In genomic region chr2:11389048-11389413, GRCh38 we compare ENCODE assay signal across 18 cellular contexts. TPM values are rescaled to one million over a fixed set of nuclear protein-coding genes. Genes with fewer than 3 reads are reported as not detected.
DNase-seq lines count a peak whose midpoint lies in the region; ATAC-seq, FAIRE-seq and TF ChIP-seq lines count a peak whose summit lies in the region.
"Had no signal": no experiment of that assay in that cellular context is flagged by ENCODE, and none has a peak within 500 bp of the region (broad histone marks: within the 10 kb centered on the region; RNA-seq: fewer than 3 reads in every experiment).

No MANE protein-coding gene starts in this region.

- TF ChIP-seq POLR2A in gastroesophageal sphincter (IDR thresholded peaks at IDR 0.05) (no peak), sigmoid colon (IDR thresholded peaks at IDR 0.05) (no peak)

- H3K36me3 Mint-ChIP-seq in H9 (ENCODE audit: insufficient read depth in 1 of 3, low read depth in 3 of 3) = no peaks in the 10 kb centered on the region
- no peaks in the 10 kb centered on the region for H3K36me3 Mint-ChIP-seq in WTC11
- no peaks in the 10 kb centered on the region for H3K36me3 Mint-ChIP-seq in activated T-helper 17 cell treated with anti-CD3 and anti-CD28 coated beads, Interleukin-2, amount 50 U/mL, for 72 hours (ENCODE audit: low read depth)

- no peak overlapping the region for H2AK5ac ChIP-seq in H9 (ENCODE audit: insufficient read length, low read length)

- POLR2A ChIA-PET in WTC11 (lab: Charles Lee) = interaction anchor here (0.7 kb wide), 1 partner anchor 256 kb away, joined by 3 read pairs; a partner anchor contains a TSS

- H4K91ac ChIP-seq in H9 (ENCODE audit: insufficient read length, low read depth, low read length) = no peak overlapping the region

- no peak overlapping the region for H3K23ac ChIP-seq in H9 (ENCODE audit: insufficient read length, low read depth, low read length)

- no peak for DNase-seq in H9
- DNase-seq in WTC11 (ENCODE audit: low spot score) = no peak
- DNase-seq in sigmoid colon = no peak
- no peak for DNase-seq in urothelium cell line (ENCODE audit: low spot score)
- no peak for DNase-seq in DMS79 (lab: John Stamatoyannopoulos, UW)
- DNase-seq in effector memory CD4-positive, alpha-beta T cell = no peak
- DNase-seq: activated CD4-positive, alpha-beta T cell treated with anti-CD3 and anti-CD28 coated beads for 48 hours; activated CD8-positive, alpha-beta memory T cell treated with anti-CD3 and anti-CD28 coated beads, Interleukin-2, amount 50 U/mL, for 48 hours; GOT3; NCI-H1930; occipital lobe; right cardiac atrium; stimulated activated naive CD8-positive, alpha-beta T cell treated with anti-CD3 and anti-CD28 coated beads, Interleukin-15, Interleukin-2, amounts not matched to agents 100 U/mL and 50 U/mL, for 24 hours; uterus had no signal

- peak; percentile 61 for ATAC-seq in WTC11
- no peak for ATAC-seq in gastroesophageal sphincter
- ATAC-seq in activated T-helper 17 cell treated with anti-CD3 and anti-CD28 coated beads, Interleukin-2, amount 50 U/mL, for 72 hours (replicated peaks) = no peak
- ATAC-seq: stimulated activated naive CD8-positive, alpha-beta T cell treated with anti-CD3 and anti-CD28 coated beads, Interleukin-15, Interleukin-2, amounts not matched to agents 100 U/mL and 50 U/mL, for 24 hours had no signal

- H3K4me3 ChIP-seq in gastroesophageal sphincter = no peak overlapping the region
- no peak overlapping the region for H3K4me3 ChIP-seq in sigmoid colon
- H3K4me3 ChIP-seq in effector memory CD4-positive, alpha-beta T cell (ENCODE audit: insufficient read depth, low read depth, low read length, poor library complexity, severe bottlenecking) = no peak overlapping the region
- H3K4me3 ChIP-seq: SJCRH30, uterus had no signal

- no peak overlapping the region for H2BK15ac ChIP-seq in H9 (ENCODE audit: low read depth, low read length)

- H3K27me3 Mint-ChIP-seq in H9 (ENCODE audit: low read depth) (peaks cover 1% of the 10 kb centered on the region; the same call in 1 of the 2 replicates), WTC11 (ENCODE audit: low read depth) (no peaks in the 10 kb centered on the region)
- H3K27me3 Mint-ChIP-seq in activated T-helper 17 cell treated with anti-CD3 and anti-CD28 coated beads, Interleukin-2, amount 50 U/mL, for 72 hours = peaks cover 4% of the 10 kb centered on the region

- no peaks in the 10 kb centered on the region for H3K36me3 ChIP-seq in gastroesophageal sphincter
- no peaks in the 10 kb centered on the region for H3K36me3 ChIP-seq in sigmoid colon
- no peaks in the 10 kb centered on the region for H3K36me3 ChIP-seq in effector memory CD4-positive, alpha-beta T cell (ENCODE audit: control insufficient read depth, insufficient read depth, low read length)
- H3K36me3 ChIP-seq: SJCRH30, uterus had no signal

- no CpG with 5 or more reads among the region's 6 CpGs for WGBS in H9 (ENCODE audit: extremely low coverage, insufficient read length, low lambda C conversion rate)
- WGBS in gastroesophageal sphincter (ENCODE audit: low coverage in 1 of 2), 2 donors = 59 to 65% methylated on average over 3 to 4 of the region's 6 CpGs
- 26 to 82% methylated on average over 6 of the region's 6 CpGs for WGBS in sigmoid colon, 2 donors

- H2BK12ac ChIP-seq in H9 (ENCODE audit: insufficient read length, low read depth, low read length) = no peak overlapping the region

- H3K9ac ChIP-seq in H9 (ENCODE audit: extremely low read depth, insufficient read length, low read length) = no peak overlapping the region

- CTCF ChIA-PET in WTC11 (lab: Charles Lee) = interaction anchor here (2.5 kb wide), 2 partner anchors 14 to 256 kb away, joined by 9 to 12 read pairs; a partner anchor contains a TSS

- H4K20me1 ChIP-seq in H9 (ENCODE audit: control insufficient read depth, insufficient read depth, insufficient read length) = no peaks in the 10 kb centered on the region

- H4K8ac ChIP-seq in H9 (replicated peaks; ENCODE audit: insufficient read length, low read depth, low read length) = no peak overlapping the region

- H2BK5ac ChIP-seq in H9 (ENCODE audit: insufficient read length, low read length) = no peak overlapping the region

- H3K9me3 ChIP-seq in H9 (ENCODE audit: control insufficient read depth, low read depth, low read length) = no peaks in the 10 kb centered on the region
- H3K9me3 ChIP-seq in gastroesophageal sphincter = no peaks in the 10 kb centered on the region
- H3K9me3 ChIP-seq in sigmoid colon = no peaks in the 10 kb centered on the region
- H3K9me3 ChIP-seq in effector memory CD4-positive, alpha-beta T cell (ENCODE audit: control insufficient read depth, low read length) = no peaks in the 10 kb centered on the region
- H3K9me3 ChIP-seq: SJCRH30, uterus had no signal

- peaks cover 2% of the 10 kb centered on the region; the same call in 1 of the 2 replicates for H3K4me1 ChIP-seq in H9 (ENCODE audit: insufficient read depth, low read length)
- H3K4me1 ChIP-seq in gastroesophageal sphincter = peaks cover 0 to 77% (median 0%) of the 10 kb centered on the region in 3 donors
- peaks cover 0 to 59% (median 55%) of the 10 kb centered on the region in 4 donors for H3K4me1 ChIP-seq in sigmoid colon
- no peaks in the 10 kb centered on the region for H3K4me1 ChIP-seq in effector memory CD4-positive, alpha-beta T cell (ENCODE audit: control insufficient read depth, insufficient read depth, low read length, poor library complexity, severe bottlenecking)
- H3K4me1 ChIP-seq: uterus had no signal

- H3T11ph ChIP-seq in H9 (ENCODE audit: low read length) = no peak overlapping the region

- H4K5ac ChIP-seq in H9 (ENCODE audit: insufficient read length, low read depth, low read length) = no peak overlapping the region

- TF ChIP-seq EP300 in gastroesophageal sphincter (IDR thresholded peaks at IDR 0.05) = no peak
- no peak for TF ChIP-seq EP300 in sigmoid colon (IDR thresholded peaks at IDR 0.05)

- H3K18ac ChIP-seq in H9 (ENCODE audit: insufficient read length, low read depth, low read length) = no peak overlapping the region

- no peak overlapping the region for H3K14ac ChIP-seq in H9 (ENCODE audit: insufficient read depth, low read length)

- no peak overlapping the region; a peak in 1 of 5 replicates for H3K4me3 Mint-ChIP-seq in H9
- peak overlapping the region; percentile 17; the same call in 1 of the 2 replicates for H3K4me3 Mint-ChIP-seq in WTC11
- H3K4me3 Mint-ChIP-seq in activated T-helper 17 cell treated with anti-CD3 and anti-CD28 coated beads, Interleukin-2, amount 50 U/mL, for 72 hours = no peak overlapping the region

- H2BK20ac ChIP-seq in H9 (ENCODE audit: low read depth, low read length, poor library complexity, severe bottlenecking) = no peak overlapping the region

- no peaks in the 10 kb centered on the region for H3K27me3 ChIP-seq in H9 (ENCODE audit: insufficient read depth, low read length)
- H3K27me3 ChIP-seq in gastroesophageal sphincter = no peaks in the 10 kb centered on the region
- H3K27me3 ChIP-seq in sigmoid colon = no peaks in the 10 kb centered on the region
- H3K27me3 ChIP-seq in effector memory CD4-positive, alpha-beta T cell (replicated peaks; ENCODE audit: control insufficient read depth, insufficient read depth, low read length, poor library complexity, severe bottlenecking) = no peaks in the 10 kb centered on the region
- H3K27me3 ChIP-seq: SJCRH30, uterus had no signal

- H3K27ac ChIP-seq in H9 (ENCODE audit: insufficient read length, low read depth, low read length) = no peak overlapping the region
- H3K27ac ChIP-seq in gastroesophageal sphincter = peak overlapping the region in 3 of 4 donors; percentile 50 to 68 (median 61)
- peak overlapping the region in 3 of 4 donors; percentile 24 to 57 (median 36) for H3K27ac ChIP-seq in sigmoid colon
- H3K27ac ChIP-seq in effector memory CD4-positive, alpha-beta T cell (ENCODE audit: insufficient read depth, low read length, poor library complexity, severe bottlenecking) = no peak overlapping the region
- H3K27ac ChIP-seq: SJCRH30, uterus had no signal

- H2BK120ac ChIP-seq in H9 (ENCODE audit: low read depth, low read length, poor library complexity, severe bottlenecking) = no peak overlapping the region

- H3K27ac Mint-ChIP-seq in H9 (peak overlapping the region in 2 of 3 experiments; percentile 26 to 71; a peak in 2 of 7 replicates), WTC11 (0 out of 2 replicates have a peak overlapping the region, but pooled peaks have one; percentile 66)
- no peak overlapping the region for H3K27ac Mint-ChIP-seq in activated T-helper 17 cell treated with anti-CD3 and anti-CD28 coated beads, Interleukin-2, amount 50 U/mL, for 72 hours

- no peak overlapping the region for H3K56ac ChIP-seq in H9 (ENCODE audit: insufficient read length, low read depth, low read length)

- H3K23me2 ChIP-seq in H9 (ENCODE audit: insufficient read length, low read depth, low read length, poor library complexity, severe bottlenecking) = no peaks in the 10 kb centered on the region

- H3K4me1 Mint-ChIP-seq in H9 (peaks cover 36 to 47% of the 10 kb centered on the region in 2 experiments), WTC11 (peaks cover 42% of the 10 kb centered on the region)
- no peaks in the 10 kb centered on the region for H3K4me1 Mint-ChIP-seq in activated T-helper 17 cell treated with anti-CD3 and anti-CD28 coated beads, Interleukin-2, amount 50 U/mL, for 72 hours

- H3K4me2 ChIP-seq in H9 (ENCODE audit: insufficient read depth, insufficient read length, low read length) = no peak overlapping the region

- H2AFZ ChIP-seq in H9 (ENCODE audit: low read length) = no peak overlapping the region

- intact Hi-C loops in sigmoid colon (cut with DNase I) = no loop called here

- H3K79me2 ChIP-seq in H9 (ENCODE audit: insufficient read depth, low read length) = no peaks in the 10 kb centered on the region

- H3K9me3 Mint-ChIP-seq in H9 = no peaks in the 10 kb centered on the region
- no peaks in the 10 kb centered on the region for H3K9me3 Mint-ChIP-seq in WTC11
- no peaks in the 10 kb centered on the region for H3K9me3 Mint-ChIP-seq in activated T-helper 17 cell treated with anti-CD3 and anti-CD28 coated beads, Interleukin-2, amount 50 U/mL, for 72 hours

- H3K79me1 ChIP-seq in H9 (ENCODE audit: insufficient read depth, low read depth, low read length, poor library complexity, severe bottlenecking) = no peaks in the 10 kb centered on the region

- no peak overlapping the region for H3K4ac ChIP-seq in H9 (ENCODE audit: low read depth, low read length)

- no peak for FAIRE-seq in urothelium cell line (lab: Jason Lieb, UNC)
- FAIRE-seq: frontal cortex had no signal

- TF ChIP-seq CTCF in H9 (conservative IDR thresholded peaks at IDR 0.05) (no peak), WTC11 (IDR thresholded peaks at IDR 0.05) (no peak), gastroesophageal sphincter (IDR thresholded peaks at IDR 0.05) (no peak), sigmoid colon (IDR thresholded peaks at IDR 0.05) (no peak)

TF ChIP-seq in WTC11, 78 proteins besides CTCF, POLR2A, EP300 and RAD21:
- TF ChIP-seq TEAD4 (CRISPR knock-in tag; IDR thresholded peaks at IDR 0.05) = no peak
- 0 out of 2 replicates have a peak, but pooled peaks have one; percentile 29 for TF ChIP-seq KAT7 (CRISPR knock-in tag; IDR thresholded peaks at IDR 0.05; ENCODE audit: borderline replicate concordance)
TF ChIP-seq in WTC11: peak in this region for 1.

RNA-seq across cellular contexts. Expression of gene ROCK2, which starts 44.6 kb away (rescaled TPM):
- total RNA-seq in H9 (2021) = 33.2 and 35.1 TPM in 2 replicates
- total RNA-seq in WTC11 (2021) = 21.3 to 25.9 TPM (median 22.4 TPM) in 3 replicates
- total RNA-seq in gastroesophageal sphincter = 100 to 1,000 TPM; 102 to 130 (median 113) TPM
- 10 to 100 TPM; 43.5 to 74.8 (median 48.3) TPM for total RNA-seq in sigmoid colon
- polyA plus RNA-seq in sigmoid colon = 10 to 100 TPM; 15.2 to 21.3 (median 16.8) TPM
- total RNA-seq in activated T-helper 17 cell treated with anti-CD3 and anti-CD28 coated beads, Interleukin-2, amount 50 U/mL, for 72 hours = 10 to 100 TPM; 13.7 to 22.4 TPM

Comparison
In these comparisons a context has a peak if more than half of its experiments do, and no peak if none do; other contexts are left out.
1. H3K27ac ChIP-seq: peak in gastroesophageal sphincter (3 of 4) and sigmoid colon (3 of 4); none in H9 (single experiment) and effector memory CD4-positive, alpha-beta T cell (single experiment).